Comparison of ENCODE assay signal across 1 cellular context in the genomic region with DNA sequence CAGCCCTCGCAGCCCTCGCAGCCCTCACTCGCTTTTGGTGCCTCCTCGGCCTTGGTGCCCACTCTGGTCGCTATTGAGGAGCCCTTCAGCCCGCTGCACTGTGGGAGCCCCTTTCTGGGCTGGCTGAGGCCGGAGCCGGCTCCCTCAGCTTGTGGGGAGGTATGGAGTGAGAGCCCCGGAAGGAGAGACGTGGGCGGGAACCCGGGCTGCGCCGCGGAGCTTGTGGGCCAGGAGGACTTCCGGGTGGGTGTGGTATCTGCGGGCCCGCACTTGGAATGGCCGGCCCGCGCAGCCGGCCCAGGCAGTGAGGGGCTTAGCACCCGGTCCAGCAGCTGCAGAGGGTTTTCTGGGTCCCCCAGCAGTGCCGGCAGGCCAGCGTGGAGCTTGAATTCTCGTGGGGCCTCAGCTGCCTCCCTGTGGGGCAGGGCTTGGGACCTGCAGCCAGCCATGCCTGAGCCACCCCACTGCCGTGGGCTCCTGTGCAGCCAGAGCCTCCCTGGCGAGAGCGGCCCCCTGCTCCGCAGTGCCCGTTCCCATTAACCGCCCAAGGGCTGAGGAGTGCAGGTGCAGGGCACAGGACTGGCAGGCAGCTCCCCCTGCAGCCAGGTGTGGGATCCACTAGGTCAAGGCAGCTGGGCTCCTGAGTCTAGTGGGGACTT.
TF ChIP-seq lines count a peak whose summit lies in the region.

No MANE protein-coding gene starts in this region.

TF ChIP-seq in K562, 482 proteins besides CTCF, POLR2A, EP300 and RAD21 (continued from another document):
- TF ChIP-seq, protein P1, sequence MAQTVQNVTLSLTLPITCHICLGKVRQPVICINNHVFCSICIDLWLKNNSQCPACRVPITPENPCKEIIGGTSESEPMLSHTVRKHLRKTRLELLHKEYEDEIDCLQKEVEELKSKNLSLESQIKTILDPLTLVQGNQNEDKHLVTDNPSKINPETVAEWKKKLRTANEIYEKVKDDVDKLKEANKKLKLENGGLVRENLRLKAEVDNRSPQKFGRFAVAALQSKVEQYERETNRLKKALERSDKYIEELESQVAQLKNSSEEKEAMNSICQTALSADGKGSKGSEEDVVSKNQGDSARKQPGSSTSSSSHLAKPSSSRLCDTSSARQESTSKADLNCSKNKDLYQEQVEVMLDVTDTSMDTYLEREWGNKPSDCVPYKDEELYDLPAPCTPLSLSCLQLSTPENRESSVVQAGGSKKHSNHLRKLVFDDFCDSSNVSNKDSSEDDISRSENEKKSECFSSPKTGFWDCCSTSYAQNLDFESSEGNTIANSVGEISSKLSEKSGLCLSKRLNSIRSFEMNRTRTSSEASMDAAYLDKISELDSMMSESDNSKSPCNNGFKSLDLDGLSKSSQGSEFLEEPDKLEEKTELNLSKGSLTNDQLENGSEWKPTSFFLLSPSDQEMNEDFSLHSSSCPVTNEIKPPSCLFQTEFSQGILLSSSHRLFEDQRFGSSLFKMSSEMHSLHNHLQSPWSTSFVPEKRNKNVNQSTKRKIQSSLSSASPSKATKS (CRISPR knock-in tag; IDR thresholded peaks at IDR 0.05), result no peak
- TF ChIP-seq SPI1 (IDR thresholded peaks at IDR 0.05; ENCODE audit: borderline replicate concordance, low read depth, low read length), result no peak
- TF ChIP-seq RCOR1 (IDR thresholded peaks at IDR 0.05; ENCODE audit: borderline replicate concordance in 1 of 2, low read depth in 2 of 2, low read length in 2 of 2), result no peak
- peak; percentile 75 for TF ChIP-seq POLR2AphosphoS5 (IDR thresholded peaks at IDR 0.05; ENCODE audit: control insufficient read depth, insufficient read depth, low read depth, low read length)
- no peak for TF ChIP-seq ETS2 (tag; IDR thresholded peaks at IDR 0.05; ENCODE audit: borderline replicate concordance, poor library complexity, severe bottlenecking)
- TF ChIP-seq MTA3 (IDR thresholded peaks at IDR 0.05; ENCODE audit: borderline replicate concordance), result no peak; the same call in 1 of the 2 replicates
- TF ChIP-seq, protein P2, sequence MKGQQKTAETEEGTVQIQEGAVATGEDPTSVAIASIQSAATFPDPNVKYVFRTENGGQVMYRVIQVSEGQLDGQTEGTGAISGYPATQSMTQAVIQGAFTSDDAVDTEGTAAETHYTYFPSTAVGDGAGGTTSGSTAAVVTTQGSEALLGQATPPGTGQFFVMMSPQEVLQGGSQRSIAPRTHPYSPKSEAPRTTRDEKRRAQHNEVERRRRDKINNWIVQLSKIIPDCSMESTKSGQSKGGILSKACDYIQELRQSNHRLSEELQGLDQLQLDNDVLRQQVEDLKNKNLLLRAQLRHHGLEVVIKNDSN (CRISPR knock-in tag; IDR thresholded peaks at IDR 0.05), result no peak
- no peak for TF ChIP-seq SAFB (IDR thresholded peaks at IDR 0.05; ENCODE audit: borderline replicate concordance, low read depth, low read length)
- TF ChIP-seq XRCC3 (IDR thresholded peaks at IDR 0.05), result no peak
- no peak for TF ChIP-seq NFE2 (IDR thresholded peaks at IDR 0.05; ENCODE audit: low read depth)
- TF ChIP-seq FUS (optimal IDR thresholded peaks at IDR 0.05; ENCODE audit: low read depth, low read length), result no peak
- no peak for TF ChIP-seq TEAD4 (IDR thresholded peaks at IDR 0.05; ENCODE audit: low read length)
- TF ChIP-seq TEAD4 (CRISPR knock-in tag; IDR thresholded peaks at IDR 0.05; ENCODE audit: borderline replicate concordance), result no peak
- no peak for TF ChIP-seq MECOM (CRISPR knock-in tag; IDR thresholded peaks at IDR 0.05)
- TF ChIP-seq, protein P3, sequence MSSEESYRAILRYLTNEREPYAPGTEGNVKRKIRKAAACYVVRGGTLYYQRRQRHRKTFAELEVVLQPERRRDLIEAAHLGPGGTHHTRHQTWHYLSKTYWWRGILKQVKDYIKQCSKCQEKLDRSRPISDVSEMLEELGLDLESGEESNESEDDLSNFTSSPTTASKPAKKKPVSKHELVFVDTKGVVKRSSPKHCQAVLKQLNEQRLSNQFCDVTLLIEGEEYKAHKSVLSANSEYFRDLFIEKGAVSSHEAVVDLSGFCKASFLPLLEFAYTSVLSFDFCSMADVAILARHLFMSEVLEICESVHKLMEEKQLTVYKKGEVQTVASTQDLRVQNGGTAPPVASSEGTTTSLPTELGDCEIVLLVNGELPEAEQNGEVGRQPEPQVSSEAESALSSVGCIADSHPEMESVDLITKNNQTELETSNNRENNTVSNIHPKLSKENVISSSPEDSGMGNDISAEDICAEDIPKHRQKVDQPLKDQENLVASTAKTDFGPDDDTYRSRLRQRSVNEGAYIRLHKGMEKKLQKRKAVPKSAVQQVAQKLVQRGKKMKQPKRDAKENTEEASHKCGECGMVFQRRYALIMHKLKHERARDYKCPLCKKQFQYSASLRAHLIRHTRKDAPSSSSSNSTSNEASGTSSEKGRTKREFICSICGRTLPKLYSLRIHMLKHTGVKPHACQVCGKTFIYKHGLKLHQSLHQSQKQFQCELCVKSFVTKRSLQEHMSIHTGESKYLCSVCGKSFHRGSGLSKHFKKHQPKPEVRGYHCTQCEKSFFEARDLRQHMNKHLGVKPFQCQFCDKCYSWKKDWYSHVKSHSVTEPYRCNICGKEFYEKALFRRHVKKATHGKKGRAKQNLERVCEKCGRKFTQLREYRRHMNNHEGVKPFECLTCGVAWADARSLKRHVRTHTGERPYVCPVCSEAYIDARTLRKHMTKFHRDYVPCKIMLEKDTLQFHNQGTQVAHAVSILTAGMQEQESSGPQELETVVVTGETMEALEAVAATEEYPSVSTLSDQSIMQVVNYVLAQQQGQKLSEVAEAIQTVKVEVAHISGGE (CRISPR knock-in tag; IDR thresholded peaks at IDR 0.05), result peak in 2 of 3 experiments; percentile 54 to 88; a peak in 2 of 6 replicates
- TF ChIP-seq, protein P4, sequence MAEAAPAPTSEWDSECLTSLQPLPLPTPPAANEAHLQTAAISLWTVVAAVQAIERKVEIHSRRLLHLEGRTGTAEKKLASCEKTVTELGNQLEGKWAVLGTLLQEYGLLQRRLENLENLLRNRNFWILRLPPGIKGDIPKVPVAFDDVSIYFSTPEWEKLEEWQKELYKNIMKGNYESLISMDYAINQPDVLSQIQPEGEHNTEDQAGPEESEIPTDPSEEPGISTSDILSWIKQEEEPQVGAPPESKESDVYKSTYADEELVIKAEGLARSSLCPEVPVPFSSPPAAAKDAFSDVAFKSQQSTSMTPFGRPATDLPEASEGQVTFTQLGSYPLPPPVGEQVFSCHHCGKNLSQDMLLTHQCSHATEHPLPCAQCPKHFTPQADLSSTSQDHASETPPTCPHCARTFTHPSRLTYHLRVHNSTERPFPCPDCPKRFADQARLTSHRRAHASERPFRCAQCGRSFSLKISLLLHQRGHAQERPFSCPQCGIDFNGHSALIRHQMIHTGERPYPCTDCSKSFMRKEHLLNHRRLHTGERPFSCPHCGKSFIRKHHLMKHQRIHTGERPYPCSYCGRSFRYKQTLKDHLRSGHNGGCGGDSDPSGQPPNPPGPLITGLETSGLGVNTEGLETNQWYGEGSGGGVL (CRISPR knock-in tag; IDR thresholded peaks at IDR 0.05), result no peak
- peak in 1 of 2 experiments; percentile 80 for TF ChIP-seq MAZ (CRISPR knock-in tag; conservative IDR thresholded peaks at IDR 0.05 in 1 of 2, IDR thresholded peaks at IDR 0.05 in 1 of 2)
- TF ChIP-seq CREBBP (IDR thresholded peaks at IDR 0.05; ENCODE audit: low read depth, low read length), result no peak
- TF ChIP-seq ARNT (IDR thresholded peaks at IDR 0.05), result no peak
- TF ChIP-seq RB1 (IDR thresholded peaks at IDR 0.05; ENCODE audit: low read depth), result peak; percentile 32; the same call in 1 of the 2 replicates
- peak; percentile 66 for TF ChIP-seq ETV1 (tag; conservative IDR thresholded peaks at IDR 0.05; ENCODE audit: low read depth)
- TF ChIP-seq NCOA6 (IDR thresholded peaks at IDR 0.05), result no peak
- TF ChIP-seq, protein P5, sequence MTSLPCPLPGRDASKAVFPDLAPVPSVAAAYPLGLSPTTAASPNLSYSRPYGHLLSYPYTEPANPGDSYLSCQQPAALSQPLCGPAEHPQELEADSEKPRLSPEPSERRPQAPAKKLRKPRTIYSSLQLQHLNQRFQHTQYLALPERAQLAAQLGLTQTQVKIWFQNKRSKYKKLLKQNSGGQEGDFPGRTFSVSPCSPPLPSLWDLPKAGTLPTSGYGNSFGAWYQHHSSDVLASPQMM (CRISPR knock-in tag; IDR thresholded peaks at IDR 0.05), result no peak
- no peak for TF ChIP-seq ZC3H11A (IDR thresholded peaks at IDR 0.05; ENCODE audit: low read depth, low read length)
- TF ChIP-seq HNRNPK (IDR thresholded peaks at IDR 0.05; ENCODE audit: low read depth, low read length, poor library complexity, severe bottlenecking), result no peak
- TF ChIP-seq, protein P6, sequence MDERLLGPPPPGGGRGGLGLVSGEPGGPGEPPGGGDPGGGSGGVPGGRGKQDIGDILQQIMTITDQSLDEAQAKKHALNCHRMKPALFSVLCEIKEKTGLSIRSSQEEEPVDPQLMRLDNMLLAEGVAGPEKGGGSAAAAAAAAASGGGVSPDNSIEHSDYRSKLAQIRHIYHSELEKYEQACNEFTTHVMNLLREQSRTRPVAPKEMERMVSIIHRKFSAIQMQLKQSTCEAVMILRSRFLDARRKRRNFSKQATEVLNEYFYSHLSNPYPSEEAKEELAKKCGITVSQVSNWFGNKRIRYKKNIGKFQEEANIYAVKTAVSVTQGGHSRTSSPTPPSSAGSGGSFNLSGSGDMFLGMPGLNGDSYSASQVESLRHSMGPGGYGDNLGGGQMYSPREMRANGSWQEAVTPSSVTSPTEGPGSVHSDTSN (CRISPR knock-in tag; IDR thresholded peaks at IDR 0.05; ENCODE audit: low read depth), result no peak
- TF ChIP-seq, protein P6 (tag; conservative IDR thresholded peaks at IDR 0.05; ENCODE audit: low read depth), result no peak
- no peak for TF ChIP-seq ZNF79 (CRISPR knock-in tag; IDR thresholded peaks at IDR 0.05; ENCODE audit: low read depth)
- no peak for TF ChIP-seq CHD1 (IDR thresholded peaks at IDR 0.05; ENCODE audit: low read length)
- TF ChIP-seq MCM5 (IDR thresholded peaks at IDR 0.05; ENCODE audit: low read depth), result no peak
- TF ChIP-seq POLR3A (IDR thresholded peaks at IDR 0.05; ENCODE audit: borderline replicate concordance, extremely low read depth, insufficient read depth, insufficient read length), result no peak
- no peak for TF ChIP-seq RBM22 (IDR thresholded peaks at IDR 0.05; ENCODE audit: low read depth, low read length, poor library complexity, severe bottlenecking)
- TF ChIP-seq SRSF9 (IDR thresholded peaks at IDR 0.05; ENCODE audit: borderline replicate concordance, low read depth, low read length), result no peak
- TF ChIP-seq, protein P7, sequence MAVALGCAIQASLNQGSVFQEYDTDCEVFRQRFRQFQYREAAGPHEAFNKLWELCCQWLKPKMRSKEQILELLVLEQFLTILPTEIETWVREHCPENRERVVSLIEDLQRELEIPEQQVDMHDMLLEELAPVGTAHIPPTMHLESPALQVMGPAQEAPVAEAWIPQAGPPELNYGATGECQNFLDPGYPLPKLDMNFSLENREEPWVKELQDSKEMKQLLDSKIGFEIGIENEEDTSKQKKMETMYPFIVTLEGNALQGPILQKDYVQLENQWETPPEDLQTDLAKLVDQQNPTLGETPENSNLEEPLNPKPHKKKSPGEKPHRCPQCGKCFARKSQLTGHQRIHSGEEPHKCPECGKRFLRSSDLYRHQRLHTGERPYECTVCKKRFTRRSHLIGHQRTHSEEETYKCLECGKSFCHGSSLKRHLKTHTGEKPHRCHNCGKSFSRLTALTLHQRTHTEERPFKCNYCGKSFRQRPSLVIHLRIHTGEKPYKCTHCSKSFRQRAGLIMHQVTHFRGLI (CRISPR knock-in tag; IDR thresholded peaks at IDR 0.05), result no peak
- TF ChIP-seq HOXB6 (CRISPR knock-in tag; IDR thresholded peaks at IDR 0.05; ENCODE audit: borderline replicate concordance), result no peak
- TF ChIP-seq PRPF4 (IDR thresholded peaks at IDR 0.05; ENCODE audit: insufficient read depth, low read depth, low read length, poor library complexity, severe bottlenecking), result no peak
- TF ChIP-seq SREBF2 (CRISPR knock-in tag; IDR thresholded peaks at IDR 0.05), result no peak
- TF ChIP-seq POLR2G (IDR thresholded peaks at IDR 0.05; ENCODE audit: low read depth, low read length), result peak; percentile 92
- TF ChIP-seq RFX7 (CRISPR knock-in tag; IDR thresholded peaks at IDR 0.05), result no peak
- TF ChIP-seq JUND (IDR thresholded peaks at IDR 0.05; ENCODE audit: borderline replicate concordance, low read depth, low read length), result no peak
- no peak; the same call in 2 of the 3 replicates for TF ChIP-seq JUND (tag; IDR thresholded peaks at IDR 0.05; ENCODE audit: borderline replicate concordance, low read depth, low read length)
- TF ChIP-seq KDM5B (IDR thresholded peaks at IDR 0.05; ENCODE audit: insufficient replicate concordance, low read depth, low read length), result peak; percentile 75
